ENCODE assay signal across 8 cellular contexts in the genomic region with DNA sequence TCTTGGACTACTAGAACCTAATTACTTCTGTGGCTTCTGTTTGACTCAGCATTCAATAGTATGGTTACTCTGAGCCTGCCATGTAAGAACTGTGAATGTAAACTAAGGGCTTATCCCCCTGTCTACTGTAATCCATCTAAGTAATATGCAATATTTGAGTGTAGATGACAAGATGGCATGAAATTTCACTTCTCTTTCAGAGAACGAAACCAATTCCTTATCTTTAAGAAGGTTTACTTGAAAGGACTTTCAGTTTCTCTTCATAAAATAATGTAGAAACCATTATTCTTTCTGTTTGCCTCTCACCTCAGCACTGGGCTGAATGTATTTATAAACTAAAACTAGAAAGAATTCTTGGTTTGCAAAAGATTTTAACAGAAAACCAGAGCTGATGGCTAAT.
A peak's percentile ranks its signal among the peaks of the same experiment; 100 is the strongest.
DNase-seq lines count a peak whose midpoint lies in the region; ATAC-seq, FAIRE-seq and TF ChIP-seq lines count a peak whose summit lies in the region.
"Had no signal": no experiment of that assay in that cellular context is flagged by ENCODE, and none has a peak within 500 bp of the region (broad histone marks: within the 10 kb centered on the region; RNA-seq: fewer than 3 reads in every experiment).

No MANE protein-coding gene starts in this region.

- WGBS in smooth muscle cell (ENCODE audit: low lambda C conversion rate): 20% methylated on average over 1 of the region's 1 CpG

- TF ChIP-seq CTCF in smooth muscle cell (IDR thresholded peaks at IDR 0.05; ENCODE audit: borderline replicate concordance, insufficient read depth, poor library complexity, severe bottlenecking) (no peak), kidney (IDR thresholded peaks at IDR 0.05; ENCODE audit: borderline replicate concordance, extremely low read depth, insufficient read depth) (no peak)

- H3K4me3 ChIP-seq in smooth muscle cell (peak overlapping the region; percentile 19), kidney (ENCODE audit: low read length in 2 of 2) (no peak overlapping the region)
- H3K4me3 ChIP-seq: skin epidermis had no signal

- H2AFZ ChIP-seq in smooth muscle cell (ENCODE audit: low read depth): peak overlapping the region; percentile 22

- no peaks in the 10 kb centered on the region for H3K36me3 ChIP-seq in smooth muscle cell (ENCODE audit: low read depth)
- H3K36me3 ChIP-seq in kidney (ENCODE audit: control insufficient read depth in 1 of 2, insufficient read depth in 2 of 2, low read length in 2 of 2): no peaks in the 10 kb centered on the region

- H3K9me3 ChIP-seq in smooth muscle cell (replicated peaks; ENCODE audit: low read depth) (no peaks in the 10 kb centered on the region), kidney (ENCODE audit: control insufficient read depth in 1 of 2, low read length in 2 of 2) (no peaks in the 10 kb centered on the region)

- H3K27me3 ChIP-seq in smooth muscle cell (ENCODE audit: low read depth): no peaks in the 10 kb centered on the region

- H3K4me2 ChIP-seq in smooth muscle cell: peak overlapping the region; percentile 54

- H4K20me1 ChIP-seq in smooth muscle cell (ENCODE audit: low read depth): no peaks in the 10 kb centered on the region

- intact Hi-C loops in kidney (cut with DNase I): no loop called here

- H3K4me1 ChIP-seq in smooth muscle cell (ENCODE audit: low read depth) (peaks cover 15% of the 10 kb centered on the region), kidney (ENCODE audit: control insufficient read depth in 1 of 2, insufficient read depth in 1 of 2, low read depth in 1 of 2, low read length in 2 of 2) (no peaks in the 10 kb centered on the region)

- H3K27ac ChIP-seq in smooth muscle cell (ENCODE audit: low read depth) (peak overlapping the region; percentile 2), kidney (ENCODE audit: low read depth in 2 of 2, low read length in 2 of 2) (no peak overlapping the region)

- H3K9ac ChIP-seq in smooth muscle cell (ENCODE audit: low read depth): no peak overlapping the region
- H3K9ac ChIP-seq in kidney (ENCODE audit: low read length in 2 of 2): no peak overlapping the region

- FAIRE-seq in kidney (lab: Jason Lieb, UNC): no peak

- H3F3A ChIP-seq in smooth muscle cell (ENCODE audit: low read depth): peaks cover under 1% of the 10 kb centered on the region

- no peaks in the 10 kb centered on the region for H3K79me2 ChIP-seq in smooth muscle cell (ENCODE audit: low read depth)

- ATAC-seq in HG02938 (IDR thresholded peaks at IDR 0.05; ENCODE audit: unreplicated experiment): peak; percentile 80
- ATAC-seq in esophagus mucosa: no peak

- DNase-seq in GM19240 (ENCODE audit: insufficient read length, low spot score) (peak; percentile 13), SIG-M5 (lab: John Stamatoyannopoulos, UW) (peak; percentile 46), smooth muscle cell (lab: John Stamatoyannopoulos, UW; ENCODE audit: unreplicated experiment) (no peak), GF-D8 (lab: John Stamatoyannopoulos, UW) (no peak), kidney (no peak)

Comparison
In these comparisons a context has a peak if more than half of its experiments do, and no peak if none do; other contexts are left out.
1. DNase-seq: peak in GM19240 (single experiment) and SIG-M5 (single experiment); none in smooth muscle cell (single experiment), GF-D8 (single experiment) and kidney (single experiment).